In genomic region chr6:33720998-33721397, GRCh38 we compare ENCODE assay signal across 1 cellular context.
TF ChIP-seq lines count a peak whose summit lies in the region.

No MANE protein-coding gene starts in this region.

TF ChIP-seq in HepG2, 621 proteins besides CTCF, POLR2A, EP300 and RAD21:
- TF ChIP-seq FOSL2 (CRISPR knock-in tag; IDR thresholded peaks at IDR 0.05) (peak; percentile 60), TRIM22 (IDR thresholded peaks at IDR 0.05) (no peak), ISX (CRISPR knock-in tag; conservative IDR thresholded peaks at IDR 0.05) (no peak)
TF ChIP-seq in HepG2: peak in this region for 1.
